In the genomic region with DNA sequence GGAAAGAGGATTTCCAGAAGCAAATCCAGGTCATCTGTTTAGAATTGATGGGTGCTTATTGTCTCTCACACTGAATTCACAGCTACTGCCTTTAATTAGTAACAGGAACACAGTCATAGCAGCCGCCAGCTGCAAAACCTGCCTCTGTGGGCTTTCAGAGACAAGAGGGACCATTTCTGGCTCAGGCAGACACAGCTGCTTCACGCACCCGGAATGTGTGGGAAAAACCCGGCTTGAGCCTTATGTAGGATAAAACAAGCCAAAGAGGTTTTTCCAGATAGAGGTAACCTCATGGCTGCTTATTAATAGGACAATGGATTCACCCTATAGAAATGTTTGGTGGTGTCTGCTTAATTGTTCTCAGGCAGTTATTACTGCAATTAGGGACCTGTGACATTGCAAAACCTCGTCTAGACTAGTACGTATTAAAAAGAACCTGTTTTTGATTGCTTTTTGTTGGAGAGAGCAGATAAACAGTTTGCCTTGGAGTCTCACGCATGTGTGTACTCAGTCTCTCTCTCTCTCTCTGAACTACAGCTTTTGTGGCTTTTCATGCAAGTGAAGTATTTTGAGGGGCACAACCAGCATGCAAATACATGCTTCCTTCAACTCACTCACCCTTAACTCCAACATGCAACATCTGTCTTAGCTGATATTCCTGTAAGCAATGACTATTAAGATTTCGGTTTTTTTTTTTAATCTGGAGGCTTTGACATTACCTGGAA, we compare ENCODE assay signal across 11 cellular contexts.
DNase-seq lines count a peak whose midpoint lies in the region; ATAC-seq and TF ChIP-seq lines count a peak whose summit lies in the region.
"Had no signal": no experiment of that assay in that cellular context is flagged by ENCODE, and none has a peak within 500 bp of the region (broad histone marks: within the 10 kb centered on the region; RNA-seq: fewer than 3 reads in every experiment).

No MANE protein-coding gene starts in this region.

- H3K4me1 ChIP-seq in SJCRH30 (peaks cover 8% of the 10 kb centered on the region), gastrocnemius medialis (peaks cover 8 to 11% of the 10 kb centered on the region in 2 donors)
- H3K4me1 ChIP-seq: parathyroid adenoma had no signal

- CTCF ChIA-PET in HEK293T (lab: Yijun Ruan, JAX) = no interaction called here

- no peak overlapping the region for H3K4me3 ChIP-seq in SJCRH30
- no peak overlapping the region for H3K4me3 ChIP-seq in kidney epithelial cell (ENCODE audit: low read depth, low read length)
- no peak overlapping the region for H3K4me3 ChIP-seq in gastrocnemius medialis

- TF ChIP-seq CTCF in kidney epithelial cell (IDR thresholded peaks at IDR 0.05; ENCODE audit: insufficient read depth, low read length, poor library complexity, severe bottlenecking) = no peak
- TF ChIP-seq CTCF in gastrocnemius medialis (IDR thresholded peaks at IDR 0.05 in 4 of 5, conservative IDR thresholded peaks at IDR 0.05 in 1 of 5) = no peak
- no peak for TF ChIP-seq CTCF in GM10266 (IDR thresholded peaks at IDR 0.05; ENCODE audit: control insufficient read depth, insufficient read depth, low read depth, missing control alignments)

- no peak for TF ChIP-seq POLR2A in gastrocnemius medialis (IDR thresholded peaks at IDR 0.05)

- intact Hi-C loops in gastrocnemius medialis (cut with DNase I; ENCODE audit: low total_unique reads) = no loop called here

- peak overlapping the region; percentile 39 for H3K27ac ChIP-seq in SJCRH30
- H3K27ac ChIP-seq in gastrocnemius medialis = no peak overlapping the region
- H3K27ac ChIP-seq: parathyroid adenoma had no signal

- POLR2A ChIA-PET in HEK293T (lab: Yijun Ruan, JAX) = no interaction called here

- DNase-seq in GM03348 (ENCODE audit: low spot score) (peak; percentile 36), SJCRH30 (peak; percentile 69 to 78), kidney epithelial cell (ENCODE audit: low read depth) (peak; percentile 10), gastrocnemius medialis (no peak), GM10266 (ENCODE audit: extremely low spot score) (no peak), NCI-H1436 (lab: John Stamatoyannopoulos, UW) (no peak), HEK293T (ENCODE audit: extremely low spot score) (no peak)
- DNase-seq: MV-4-11 had no signal

- in situ Hi-C loops in gastrocnemius medialis (cut with MboI; ENCODE audit: low sequenced_read_pairs in 4 of 4) = no loop called here

- ATAC-seq in HG02798 (IDR thresholded peaks at IDR 0.05; ENCODE audit: poor library complexity, unreplicated experiment) (peak; percentile 67), gastrocnemius medialis (no peak)
- ATAC-seq: HCT116 had no signal

- H3K9me3 ChIP-seq in SJCRH30 (replicated peaks) (no peaks in the 10 kb centered on the region), gastrocnemius medialis (no peaks in the 10 kb centered on the region)

- H3K27me3 ChIP-seq in SJCRH30 (no peaks in the 10 kb centered on the region), kidney epithelial cell (ENCODE audit: control insufficient read depth, insufficient read depth, low read length) (no peaks in the 10 kb centered on the region), gastrocnemius medialis (no peaks in the 10 kb centered on the region)

- no peaks in the 10 kb centered on the region for H3K36me3 ChIP-seq in SJCRH30
- H3K36me3 ChIP-seq in kidney epithelial cell (ENCODE audit: control insufficient read depth, insufficient read depth, low read length) = no peaks in the 10 kb centered on the region
- H3K36me3 ChIP-seq in gastrocnemius medialis = no peaks in the 10 kb centered on the region

TF ChIP-seq in HEK293T, 16 proteins besides CTCF, POLR2A, EP300 and RAD21:
- TF ChIP-seq ELF4 (IDR thresholded peaks at IDR 0.05) (no peak), HDGF (IDR thresholded peaks at IDR 0.05; ENCODE audit: borderline replicate concordance) (no peak), FOXA1 (IDR thresholded peaks at IDR 0.05) (no peak), SUZ12 (IDR thresholded peaks at IDR 0.05) (no peak), SP1 (IDR thresholded peaks at IDR 0.05) (no peak), FOXK2 (IDR thresholded peaks at IDR 0.05) (no peak), ARNT (IDR thresholded peaks at IDR 0.05) (no peak), FOXM1 (IDR thresholded peaks at IDR 0.05; ENCODE audit: borderline replicate concordance) (no peak), CTBP1 (IDR thresholded peaks at IDR 0.05; ENCODE audit: borderline replicate concordance) (no peak), ZNF384 (IDR thresholded peaks at IDR 0.05) (no peak), TARDBP (IDR thresholded peaks at IDR 0.05) (no peak), L3MBTL2 (conservative IDR thresholded peaks at IDR 0.05) (no peak), LEF1 (IDR thresholded peaks at IDR 0.05; ENCODE audit: borderline replicate concordance) (no peak), BHLHE40 (IDR thresholded peaks at IDR 0.05; ENCODE audit: borderline replicate concordance) (no peak), NFRKB (IDR thresholded peaks at IDR 0.05) (no peak)
- TF ChIP-seq, protein P1, sequence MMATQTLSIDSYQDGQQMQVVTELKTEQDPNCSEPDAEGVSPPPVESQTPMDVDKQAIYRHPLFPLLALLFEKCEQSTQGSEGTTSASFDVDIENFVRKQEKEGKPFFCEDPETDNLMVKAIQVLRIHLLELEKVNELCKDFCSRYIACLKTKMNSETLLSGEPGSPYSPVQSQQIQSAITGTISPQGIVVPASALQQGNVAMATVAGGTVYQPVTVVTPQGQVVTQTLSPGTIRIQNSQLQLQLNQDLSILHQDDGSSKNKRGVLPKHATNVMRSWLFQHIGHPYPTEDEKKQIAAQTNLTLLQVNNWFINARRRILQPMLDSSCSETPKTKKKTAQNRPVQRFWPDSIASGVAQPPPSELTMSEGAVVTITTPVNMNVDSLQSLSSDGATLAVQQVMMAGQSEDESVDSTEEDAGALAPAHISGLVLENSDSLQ (IDR thresholded peaks at IDR 0.05) = no peak
TF ChIP-seq in HEK293T: peak in this region for 0.

Comparison
In these comparisons a context has a peak if more than half of its experiments do, and no peak if none do; other contexts are left out.
1. DNase-seq: peak in GM03348 (single experiment), SJCRH30 (2 of 2) and kidney epithelial cell (single experiment); none in gastrocnemius medialis (0 of 2), GM10266 (single experiment), NCI-H1436 (single experiment) and HEK293T (single experiment).